9 cellular contexts compared by ENCODE assay signal in the genomic region with DNA sequence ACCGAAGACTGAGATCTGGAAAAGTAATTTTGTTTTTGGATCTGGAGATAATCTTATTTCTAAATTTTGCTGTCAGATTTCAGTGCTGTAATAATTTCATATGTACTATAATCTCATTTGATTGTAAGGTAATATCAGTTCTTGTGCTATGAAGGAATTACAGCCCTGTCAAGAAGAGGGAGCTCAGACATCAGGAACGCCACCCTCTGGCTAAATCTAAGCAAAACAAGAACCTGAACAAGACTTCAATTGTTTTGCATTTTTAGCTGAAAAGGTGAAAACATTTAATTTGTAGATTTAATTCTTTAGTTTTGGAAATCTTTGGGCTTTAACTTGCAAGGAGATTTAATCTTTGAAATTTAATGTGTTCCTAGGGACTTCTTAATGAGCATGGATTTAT.
DNase-seq lines count a peak whose midpoint lies in the region; ATAC-seq and TF ChIP-seq lines count a peak whose summit lies in the region.
"Had no signal": no experiment of that assay in that cellular context is flagged by ENCODE, and none has a peak within 500 bp of the region (broad histone marks: within the 10 kb centered on the region; RNA-seq: fewer than 3 reads in every experiment).

No MANE protein-coding gene starts in this region.

- H3K27ac ChIP-seq in C4-2B (no peak overlapping the region), HL-60 (replicated peaks) (no peak overlapping the region), VCaP (no peak overlapping the region)

- ATAC-seq in GM21786 (IDR thresholded peaks at IDR 0.05; ENCODE audit: unreplicated experiment) (no peak), GM18870 (IDR thresholded peaks at IDR 0.05; ENCODE audit: unreplicated experiment) (no peak), HG02571 (IDR thresholded peaks at IDR 0.05; ENCODE audit: unreplicated experiment) (no peak)

- H3K36me3 ChIP-seq in kidney epithelial cell (ENCODE audit: control insufficient read depth, insufficient read depth, low read length), result no peaks in the 10 kb centered on the region

- no peaks in the 10 kb centered on the region for H3K27me3 ChIP-seq in HL-60 (ENCODE audit: insufficient read depth, poor library complexity, severe bottlenecking)
- H3K27me3 ChIP-seq in kidney epithelial cell (ENCODE audit: control insufficient read depth, insufficient read depth, low read length), result no peaks in the 10 kb centered on the region

- TF ChIP-seq CTCF in C4-2B (conservative IDR thresholded peaks at IDR 0.05) (peak; percentile 72), HL-60 (IDR thresholded peaks at IDR 0.05; ENCODE audit: insufficient read depth, low read length) (peak; percentile 1), VCaP (conservative IDR thresholded peaks at IDR 0.05) (peak; percentile 81), kidney epithelial cell (IDR thresholded peaks at IDR 0.05; ENCODE audit: insufficient read depth, low read length, poor library complexity, severe bottlenecking) (peak; percentile 39)

- H3K4me3 ChIP-seq in HL-60 (replicated peaks; ENCODE audit: insufficient read depth, low read length) (no peak overlapping the region), kidney epithelial cell (ENCODE audit: low read depth, low read length) (no peak overlapping the region)

- no peak for DNase-seq in HL-60 (ENCODE audit: low read depth in 1 of 2, low spot score in 1 of 2)
- DNase-seq in kidney epithelial cell (ENCODE audit: low read depth), result no peak
- no peak for DNase-seq in AG08396 (ENCODE audit: low spot score)
- DNase-seq: RPMI8226 had no signal

Comparison
In these comparisons a context has a peak if more than half of its experiments do, and no peak if none do; other contexts are left out.
1. CTCF ChIP-seq: peak in every context shown above with its lines; median percentile 81 in VCaP; 72 in C4-2B; 39 in kidney epithelial cell; 1 in HL-60.